In genomic region chr5:134246771-134247329, GRCh38 we compare ENCODE assay signal across 16 cellular contexts. TPM values are rescaled to one million over a fixed set of nuclear protein-coding genes. Genes with fewer than 3 reads are reported as not detected.
DNase-seq lines count a peak whose midpoint lies in the region; ATAC-seq and TF ChIP-seq lines count a peak whose summit lies in the region.
"Had no signal": no experiment of that assay in that cellular context is flagged by ENCODE, and none has a peak within 500 bp of the region (broad histone marks: within the 10 kb centered on the region; RNA-seq: fewer than 3 reads in every experiment).

No MANE protein-coding gene starts in this region.

- H3K27ac Mint-ChIP-seq in Calu3 (ENCODE audit: unreplicated experiment), result peak overlapping the region; percentile 68
- H3K27ac Mint-ChIP-seq: immature natural killer cell had no signal

- H3K4me3 Mint-ChIP-seq in Calu3 (ENCODE audit: low read depth, unreplicated experiment), result peak overlapping the region; percentile 23
- H3K4me3 Mint-ChIP-seq: immature natural killer cell had no signal

- no peak overlapping the region for H3K4me2 ChIP-seq in neuronal stem cell (ENCODE audit: insufficient read depth, low read length, poor library complexity, severe bottlenecking)

- no peak overlapping the region for H2BK12ac ChIP-seq in neuronal stem cell (ENCODE audit: low read length)

- DNase-seq in Calu3 (no peak), RWPE2 (ENCODE audit: low spot score) (no peak), esophagus muscularis mucosa (ENCODE audit: extremely low spot score) (peak; percentile 85), neuronal stem cell (ENCODE audit: low spot score) (no peak), dermis blood vessel endothelial cell (no peak)
- no peak for DNase-seq in effector memory CD4-positive, alpha-beta T cell
- DNase-seq: activated CD4-positive, alpha-beta T cell treated with anti-CD3 and anti-CD28 coated beads, Interleukin-2, amount 50 U/mL, for 48 hours; immature natural killer cell; KBM-7; NCI-H1092; nucleus accumbens; SIG-M5; small intestine; stimulated activated naive CD4-positive, alpha-beta T cell treated with Interleukin-2 at 50 U/mL for 16 hours had no signal

- H3K27me3 ChIP-seq in RWPE2 (ENCODE audit: insufficient read depth, poor library complexity, severe bottlenecking), result no peaks in the 10 kb centered on the region
- H3K27me3 ChIP-seq in esophagus muscularis mucosa, result no peaks in the 10 kb centered on the region
- H3K27me3 ChIP-seq in neuronal stem cell (ENCODE audit: control insufficient read depth in 3 of 3, insufficient read depth in 3 of 3, low read depth in 1 of 3, low read length in 3 of 3), result peaks cover 0 to 5% (median 0%) of the 10 kb centered on the region in 3 experiments
- no peaks in the 10 kb centered on the region for H3K27me3 ChIP-seq in effector memory CD4-positive, alpha-beta T cell (replicated peaks; ENCODE audit: control insufficient read depth, insufficient read depth, low read length, poor library complexity, severe bottlenecking)

- CTCF ChIA-PET in Calu3 (lab: Charles Lee), result interaction anchor here (0.5 to 1.6 kb wide), 6 partner anchors 12 to 489 kb away, joined by 3 to 6 read pairs (median 4); partner anchors contain the start of gene PPP2CA

- no peak overlapping the region for H2BK15ac ChIP-seq in neuronal stem cell (ENCODE audit: low read length)

- H3K23ac ChIP-seq in neuronal stem cell (ENCODE audit: low read depth, low read length, poor library complexity), result no peak overlapping the region

- H3K9ac ChIP-seq in neuronal stem cell (ENCODE audit: low read depth, low read length, poor library complexity), result no peak overlapping the region

- no peaks in the 10 kb centered on the region for H3K27me3 Mint-ChIP-seq in Calu3 (ENCODE audit: unreplicated experiment)

- H3K36me3 ChIP-seq in RWPE2 (ENCODE audit: low read depth), result no peaks in the 10 kb centered on the region
- H3K36me3 ChIP-seq in esophagus muscularis mucosa, result no peaks in the 10 kb centered on the region
- H3K36me3 ChIP-seq in neuronal stem cell (replicated peaks in 1 of 2; ENCODE audit: control insufficient read depth in 2 of 2, insufficient read depth in 2 of 2, low read length in 2 of 2), result no peaks in the 10 kb centered on the region
- H3K36me3 ChIP-seq in effector memory CD4-positive, alpha-beta T cell (ENCODE audit: control insufficient read depth, insufficient read depth, low read length), result no peaks in the 10 kb centered on the region

- TF ChIP-seq EP300 in esophagus muscularis mucosa (IDR thresholded peaks at IDR 0.05), result no peak

- H3K27ac ChIP-seq in RWPE2 (ENCODE audit: poor library complexity, severe bottlenecking) (peak overlapping the region; percentile 95), esophagus muscularis mucosa (replicated peaks in 1 of 4) (no peak overlapping the region), neuronal stem cell (replicated peaks; ENCODE audit: low read length) (no peak overlapping the region)
- no peak overlapping the region for H3K27ac ChIP-seq in effector memory CD4-positive, alpha-beta T cell (ENCODE audit: insufficient read depth, low read length, poor library complexity, severe bottlenecking)

- BruUV-seq in Calu3 (replicated peaks; lab: Mats Ljungman, UMichigan), result no TSS peak

- intact Hi-C loops in Calu3 (cut with micrococcal nuclease; ENCODE audit: unreplicated experiment), result loop anchor here (2.0 to 5.0 kb wide), 2 partner anchors 20 to 40 kb away; partner anchors contain the start of gene PPP2CA
- intact Hi-C loops in esophagus muscularis mucosa (cut with DNase I), result no loop called here

- H3K9me3 Mint-ChIP-seq in Calu3 (ENCODE audit: low read depth, unreplicated experiment), result no peaks in the 10 kb centered on the region
- H3K9me3 Mint-ChIP-seq: immature natural killer cell had no signal

- 80% methylated on average over 4 of the region's 5 CpGs for WGBS in esophagus muscularis mucosa
- no CpG with 5 or more reads among the region's 5 CpGs for WGBS in neuronal stem cell (ENCODE audit: extremely low coverage in 2 of 2, insufficient read length in 2 of 2, insufficient replicate concordance in 1 of 2), 2 donors

- H3K9me3 ChIP-seq in RWPE2 (ENCODE audit: severe bottlenecking), result no peaks in the 10 kb centered on the region
- no peaks in the 10 kb centered on the region for H3K9me3 ChIP-seq in esophagus muscularis mucosa
- H3K9me3 ChIP-seq in neuronal stem cell (replicated peaks in 1 of 2; ENCODE audit: control insufficient read depth in 2 of 2, insufficient read depth in 1 of 2, low read depth in 1 of 2, low read length in 2 of 2), result no peaks in the 10 kb centered on the region
- H3K9me3 ChIP-seq in effector memory CD4-positive, alpha-beta T cell (ENCODE audit: control insufficient read depth, low read length), result no peaks in the 10 kb centered on the region

- peak; percentile 13; the same call in 2 of the 3 replicates for ATAC-seq in RWPE2 (ENCODE audit: low read depth)
- no peak for ATAC-seq in HG03520 (IDR thresholded peaks at IDR 0.05; ENCODE audit: unreplicated experiment)
- ATAC-seq in HG02852 (IDR thresholded peaks at IDR 0.05; ENCODE audit: unreplicated experiment), result no peak

- TF ChIP-seq CTCF in Calu3 (IDR thresholded peaks at IDR 0.05; ENCODE audit: unreplicated experiment), result no peak
- no peak for TF ChIP-seq CTCF in RWPE2 (IDR thresholded peaks at IDR 0.05; ENCODE audit: poor library complexity, severe bottlenecking)
- TF ChIP-seq CTCF in esophagus muscularis mucosa (IDR thresholded peaks at IDR 0.05), result no peak

- H3K18ac ChIP-seq in neuronal stem cell (ENCODE audit: low read length), result no peak overlapping the region

- H2BK5ac ChIP-seq in neuronal stem cell (ENCODE audit: low read length), result no peak overlapping the region

- H3K4ac ChIP-seq in neuronal stem cell (ENCODE audit: low read length), result no peak overlapping the region

- no peak for TF ChIP-seq POLR2A in esophagus muscularis mucosa (IDR thresholded peaks at IDR 0.05; ENCODE audit: low read depth)

- no peak overlapping the region for H3K14ac ChIP-seq in neuronal stem cell (ENCODE audit: low read length)

- H2AFZ ChIP-seq in neuronal stem cell (ENCODE audit: low read length), result peak overlapping the region; percentile 50

- no peaks in the 10 kb centered on the region for H3K79me1 ChIP-seq in neuronal stem cell (ENCODE audit: low read depth, low read length)

- H3K4me3 ChIP-seq in RWPE2 (ENCODE audit: severe bottlenecking) (no peak overlapping the region), esophagus muscularis mucosa (no peak overlapping the region), neuronal stem cell (ENCODE audit: low read length in 2 of 2) (no peak overlapping the region)
- H3K4me3 ChIP-seq in effector memory CD4-positive, alpha-beta T cell (ENCODE audit: insufficient read depth, low read depth, low read length, poor library complexity, severe bottlenecking), result no peak overlapping the region

- H4K8ac ChIP-seq in neuronal stem cell (ENCODE audit: low read depth, low read length), result no peak overlapping the region

- peaks cover 4% of the 10 kb centered on the region for H3K36me3 Mint-ChIP-seq in Calu3 (ENCODE audit: insufficient read depth, unreplicated experiment)
- H3K36me3 Mint-ChIP-seq: immature natural killer cell had no signal

- H3K4me1 ChIP-seq in RWPE2 (ENCODE audit: insufficient read depth, poor library complexity, severe bottlenecking) (peaks cover 41% of the 10 kb centered on the region), esophagus muscularis mucosa (peaks cover 4 to 16% (median 11%) of the 10 kb centered on the region in 4 donors), neuronal stem cell (ENCODE audit: control insufficient read depth in 2 of 2, insufficient read depth in 1 of 2, low read depth in 1 of 2, low read length in 2 of 2) (peaks cover 0 to 4% of the 10 kb centered on the region in 2 donors)
- no peaks in the 10 kb centered on the region for H3K4me1 ChIP-seq in effector memory CD4-positive, alpha-beta T cell (ENCODE audit: control insufficient read depth, insufficient read depth, low read length, poor library complexity, severe bottlenecking)

- H4K91ac ChIP-seq in neuronal stem cell (ENCODE audit: low read depth, low read length, poor library complexity), result no peak overlapping the region

- peaks cover 62% of the 10 kb centered on the region for H3K4me1 Mint-ChIP-seq in Calu3 (ENCODE audit: low read depth, unreplicated experiment)
- H3K4me1 Mint-ChIP-seq: immature natural killer cell had no signal

- H2BK120ac ChIP-seq in neuronal stem cell (ENCODE audit: low read depth, low read length), result no peak overlapping the region

- no peak overlapping the region for H2AK5ac ChIP-seq in neuronal stem cell (ENCODE audit: low read depth, low read length)

RNA-seq across cellular contexts. Expression of gene PPP2CA, which starts 21.0 kb away (rescaled TPM):
- total RNA-seq in Calu3 (2022), result 242 and 260 TPM in 2 replicates
- total RNA-seq in esophagus muscularis mucosa, result 100 to 1,000 TPM in 2 of 4 donors, 10 to 100 TPM in 2; 89.0 to 142 (median 115) TPM
- 63.9 TPM for polyA plus RNA-seq in neuronal stem cell (2013, experiment 1 of 2)
- polyA plus RNA-seq in neuronal stem cell (2013, experiment 2 of 2), result 61.4 TPM
- 106 and 132 TPM in 2 replicates for total RNA-seq in dermis blood vessel endothelial cell
